35 cellular contexts compared by ENCODE assay signal in the genomic region with DNA sequence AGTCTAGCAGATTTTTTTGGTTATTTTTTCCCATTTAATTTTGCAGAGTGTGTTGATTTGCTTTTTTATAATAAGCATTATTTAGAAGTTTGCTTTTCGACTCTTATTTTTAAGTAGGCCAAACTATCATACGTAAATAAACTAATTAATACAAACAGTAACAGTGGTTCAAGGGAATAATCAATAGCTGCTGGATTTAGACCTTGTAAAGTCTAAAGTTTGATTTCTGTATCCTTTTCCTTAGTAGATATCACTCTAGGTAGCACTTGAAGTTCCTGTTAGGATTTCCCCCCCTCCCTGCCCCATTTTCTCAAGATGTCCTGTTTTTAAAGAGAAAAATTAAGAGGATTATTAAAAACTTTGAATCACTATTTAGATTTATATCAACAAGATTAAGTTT.
"Had no signal": no experiment of that assay in that cellular context is flagged by ENCODE, and none has a peak within 500 bp of the region (broad histone marks: within the 10 kb centered on the region; RNA-seq: fewer than 3 reads in every experiment).

No MANE protein-coding gene starts in this region.

- H3K27ac ChIP-seq: KMS-11 had no signal

- H3K4me3 ChIP-seq: MG63 had no signal

- H3K9me3 ChIP-seq: MG63 had no signal

- H3K9ac ChIP-seq: KMS-11 had no signal

- H3K36me3 ChIP-seq: MG63 had no signal

- DNase-seq: Karpas-422, Kasumi-1, MG63, MM.1S, MV-4-11, NCI-H1048, NCI-H1092, NCI-H1092 treated with DMSO at 0.1 percent for 48 hours, NCI-H1105, NCI-H1105 treated with DMSO at 0.1 percent for 48 hours, NCI-H1417, NCI-H1417 treated with DMSO at 0.1 percent for 48 hours, NCI-H1436, NCI-H1436 treated with DMSO at 0.1 percent for 48 hours, NCI-H146, NCI-H1694, NCI-H1694 treated with DMSO at 0.1 percent for 48 hours, NCI-H187, NCI-H187 treated with DMSO at 0.1 percent for 48 hours, NCI-H1930, NCI-H2029, NCI-H2029 treated with DMSO at 0.1 percent for 48 hours, NCI-H2081, NCI-H2081 treated with DMSO at 0.1 percent for 48 hours, NCI-H2107, NCI-H2171, NCI-H2171 treated with DMSO at 0.1 percent for 48 hours, NCI-H2227 treated with DMSO at 0.1 percent for 48 hours, NCI-H226, NCI-H345, NCI-H446, NCI-H446 treated with DMSO at 0.1 percent for 48 hours, NCI-H510A, NCI-H510A treated with DMSO at 0.1 percent for 48 hours had no signal

- H3K4me2 ChIP-seq: KMS-11 had no signal

- H3K27me3 ChIP-seq: MG63 had no signal
